In genomic region chr16:87192418-87193073, GRCh38 we compare ENCODE assay signal across 27 cellular contexts.
"Had no signal": no experiment of that assay in that cellular context is flagged by ENCODE, and none has a peak within 500 bp of the region (broad histone marks: within the 10 kb centered on the region; RNA-seq: fewer than 3 reads in every experiment).

No MANE protein-coding gene starts in this region.

- FAIRE-seq: keratinocyte had no signal

- H3K36me3 ChIP-seq: cardiac muscle cell, gastroesophageal sphincter, ovary, tibial nerve, WERI-Rb-1 had no signal

- H3K9me3 ChIP-seq: SK-N-SH had no signal

- H3K27me3 ChIP-seq: cardiac muscle cell, dorsolateral prefrontal cortex, hepatocyte, ovary, tibial nerve had no signal

- H2AFZ ChIP-seq: hepatocyte had no signal

- H3K9ac ChIP-seq: SK-N-SH had no signal

- H3K27ac ChIP-seq: cardiac muscle cell, coronary artery, gastroesophageal sphincter, hepatocyte, ovary, WERI-Rb-1 had no signal

- H3K4me1 ChIP-seq: gastroesophageal sphincter had no signal

- H3K4me2 ChIP-seq: hepatocyte, SK-N-SH had no signal

- H3K79me2 ChIP-seq: hepatocyte had no signal

- DNase-seq: activated CD4-positive, alpha-beta memory T cell treated with anti-CD3 and anti-CD28 coated beads, Interleukin-2, amount 10 ng/mL, durations not matched to agents 7 days and 5 days; activated CD4-positive, alpha-beta T cell treated with anti-CD3 and anti-CD28 coated beads for 48 hours; activated CD8-positive, alpha-beta memory T cell treated with anti-CD3 and anti-CD28 coated beads, Interleukin-2, amount 50 U/mL, for 48 hours; activated naive CD8-positive, alpha-beta T cell treated with anti-CD3 and anti-CD28 coated beads, Interleukin-2, amount 50 U/mL, for 24 hours; activated T-cell treated with anti-CD3 and anti-CD28 coated beads, Interleukin-2, amount 50 U/mL, for 24 hours; amygdala; cerebellar nuclear complex; dorsolateral prefrontal cortex; effector memory CD4-positive, alpha-beta T cell; erythroblast; left cardiac atrium; natural killer cell; SK-N-SH; stimulated activated CD4-positive, alpha-beta T cell treated with anti-CD3 and anti-CD28 coated beads, Interleukin-2, amount 100 ng/mL, for 48 hours; stimulated activated naive CD4-positive, alpha-beta T cell treated with Interleukin-2 at 50 U/mL for 16 hours; SW 1271; T-helper 17 cell; T1000; WERI-Rb-1 had no signal

- H3K4me3 ChIP-seq: cardiac muscle cell, coronary artery, dorsolateral prefrontal cortex, gastroesophageal sphincter, hepatocyte, ovary, tibial nerve had no signal

- ATAC-seq: activated CD4-positive, CD25-positive, alpha-beta regulatory T cell treated with anti-CD3 and anti-CD28 coated beads, Interleukin-2, amount 50 U/mL, for 24 hours; activated naive CD8-positive, alpha-beta T cell treated with anti-CD3 and anti-CD28 coated beads, Interleukin-2, amount 50 U/mL, for 24 hours; gastroesophageal sphincter; left cardiac atrium; natural killer cell; T-helper 17 cell had no signal
